In the genomic region with DNA sequence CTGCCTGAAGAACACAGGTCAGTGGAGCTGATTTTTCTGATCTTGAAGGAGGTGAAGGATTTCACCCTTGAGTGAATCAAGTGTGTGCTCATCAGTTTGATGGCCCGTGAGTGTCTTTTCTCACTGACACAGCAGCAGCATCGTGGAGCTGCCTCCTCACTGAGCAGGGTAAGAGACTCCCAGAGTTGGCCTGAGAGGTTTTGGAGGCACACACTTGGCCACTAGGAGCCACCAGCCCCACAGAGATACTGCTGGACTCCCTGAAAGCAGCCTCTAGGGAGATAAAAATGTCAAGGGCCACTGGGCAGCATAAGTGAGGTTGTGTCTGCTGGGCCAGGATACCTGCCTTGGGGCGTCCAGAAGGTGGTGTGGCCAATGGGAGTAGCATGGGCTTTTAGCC, we compare ENCODE assay signal across 31 cellular contexts.
A peak's percentile ranks its signal among the peaks of the same experiment; 100 is the strongest.
DNase-seq lines count a peak whose midpoint lies in the region; ATAC-seq, FAIRE-seq and TF ChIP-seq lines count a peak whose summit lies in the region.
"Had no signal": no experiment of that assay in that cellular context is flagged by ENCODE, and none has a peak within 500 bp of the region (broad histone marks: within the 10 kb centered on the region; RNA-seq: fewer than 3 reads in every experiment).

No MANE protein-coding gene starts in this region.

- no peak overlapping the region for H3K4me3 ChIP-seq in K562
- H3K4me3 ChIP-seq: gastrocnemius medialis, lower lobe of right lung, spleen, transverse colon had no signal

- no peaks in the 10 kb centered on the region for H3K79me2 ChIP-seq in K562 (ENCODE audit: control insufficient read depth, insufficient read depth, low read length)

- intact Hi-C loops in K562 (cut with micrococcal nuclease) = no loop called here

- no peaks in the 10 kb centered on the region for H3K9me3 ChIP-seq in K562 (replicated peaks; ENCODE audit: control insufficient read depth, insufficient read depth, low read depth, low read length)
- H3K9me3 ChIP-seq: gastrocnemius medialis, lower lobe of right lung, neutrophil, spleen, transverse colon had no signal

- H3K4me1 ChIP-seq in K562 (replicated peaks in 1 of 2; ENCODE audit: control insufficient read depth in 2 of 2, insufficient read depth in 2 of 2, low read length in 2 of 2) = no peaks in the 10 kb centered on the region
- H3K4me1 ChIP-seq: gastrocnemius medialis, lower lobe of right lung, spleen, transverse colon had no signal

- no peaks in the 10 kb centered on the region for H3K36me3 ChIP-seq in K562 (ENCODE audit: control insufficient read depth, insufficient read depth, low read length)
- H3K36me3 ChIP-seq: gastrocnemius medialis, lower lobe of right lung, neutrophil, spleen, transverse colon had no signal

- DNase-seq in HT-29 (ENCODE audit: low spot score) (peak; percentile 17), K562 (ENCODE audit: extremely low read depth in 1 of 4, low spot score in 3 of 4) (no peak), myocyte (ENCODE audit: low read depth) (peak; percentile 9), SHP77 (lab: John Stamatoyannopoulos, UW) (no peak)
- no peak for DNase-seq in stimulated activated CD4-positive, alpha-beta T cell treated with anti-CD3 and anti-CD28 coated beads, Interleukin-2, amount 100 ng/mL, for 48 hours
- DNase-seq: activated CD4-positive, alpha-beta memory T cell treated with anti-CD3 and anti-CD28 coated beads, Interleukin-2, amount 10 ng/mL, durations not matched to agents 7 days and 5 days; activated gamma-delta T cell; CD4-positive, CD25-positive, alpha-beta regulatory T cell; DMS 273 treated with DMSO at 0.1 percent for 48 hours; effector CD4-positive, alpha-beta T cell; gastrocnemius medialis; GF-D8; GOT3; hypothalamus; kidney; lower lobe of right lung; NCI-H1930; NCI-H446 treated with DMSO at 0.1 percent for 48 hours; RPMI8226; spleen; stimulated activated CD4-positive, alpha-beta T cell treated with anti-CD3 and anti-CD28 coated beads, Interleukin-4, amount 100 ng/mL, for 24 hours; stimulated activated naive CD8-positive, alpha-beta T cell treated with anti-CD3 and anti-CD28 coated beads, Interleukin-15, amount 100 ng/mL, for 72 hours; T1000; transverse colon had no signal

- H4K20me1 ChIP-seq in K562 (replicated peaks; ENCODE audit: control insufficient read depth, insufficient read depth, low read length) = peaks cover 5% of the 10 kb centered on the region; the same call in 1 of the 2 replicates

- no peak overlapping the region for H2AFZ ChIP-seq in K562 (ENCODE audit: low read depth, low read length)

- no TSS peak for BruUV-seq in K562 (replicated peaks; lab: Mats Ljungman, UMichigan)

- no peaks in the 10 kb centered on the region for H3K9me1 ChIP-seq in K562 (ENCODE audit: control insufficient read depth, insufficient read depth, low read length)

- FAIRE-seq in K562 (lab: Jason Lieb, UNC) = no peak
- FAIRE-seq: GM12891, kidney had no signal

- H3K27ac ChIP-seq in K562 (ENCODE audit: extremely low read depth, low read depth, low read length) = no peak overlapping the region
- H3K27ac ChIP-seq: gastrocnemius medialis, lower lobe of right lung, neutrophil, spleen, transverse colon had no signal

- no peak for TF ChIP-seq RAD21 in K562 (CRISPR knock-in tag; conservative IDR thresholded peaks at IDR 0.05 in 1 of 2, IDR thresholded peaks at IDR 0.05 in 1 of 2)

- no peak overlapping the region for H3K4me2 ChIP-seq in K562 (ENCODE audit: insufficient read depth, low read length)

- ATAC-seq in K562 (peak; percentile 47; the same call in 1 of the 3 replicates), HG02973 (IDR thresholded peaks at IDR 0.05; ENCODE audit: unreplicated experiment) (no peak), HG03520 (IDR thresholded peaks at IDR 0.05; ENCODE audit: unreplicated experiment) (no peak)
- ATAC-seq: activated CD4-positive, CD25-positive, alpha-beta regulatory T cell treated with anti-CD3 and anti-CD28 coated beads, Interleukin-2, amount 50 U/mL, for 24 hours; esophagus mucosa; gastrocnemius medialis; stimulated activated naive CD8-positive, alpha-beta T cell treated with anti-CD3 and anti-CD28 coated beads, Interleukin-15, amount 100 ng/mL, for 72 hours had no signal

- WGBS in K562 (ENCODE audit: insufficient coverage, low coverage, missing lambda C conversion rate) = 0% methylated on average over 2 of the region's 3 CpGs

- CTCF ChIA-PET in K562 (lab: Yijun Ruan, JAX; ENCODE audit: low intra/inter-chr PET ratio) = no interaction called here

- TF ChIP-seq CTCF in GM12872 (IDR thresholded peaks at IDR 0.05; ENCODE audit: insufficient read depth, low read depth, low read length) (peak; percentile 41; the same call in 2 of the 3 replicates), K562 (IDR thresholded peaks at IDR 0.05 in 2 of 3, conservative IDR thresholded peaks at IDR 0.05 in 1 of 3; ENCODE audit: insufficient read depth in 2 of 3, low read depth in 1 of 3, low read length in 3 of 3) (no peak)

- peaks cover 0 to 6% of the 10 kb centered on the region in 2 experiments; a peak in 1 of 5 replicates for H3K27me3 ChIP-seq in K562 (ENCODE audit: control insufficient read depth in 2 of 2, insufficient read depth in 2 of 2, low read length in 2 of 2)
- H3K27me3 ChIP-seq: gastrocnemius medialis, neutrophil, transverse colon had no signal

- TF ChIP-seq EP300 in K562 (IDR thresholded peaks at IDR 0.05; ENCODE audit: low read length) = no peak

- H3K9ac ChIP-seq in K562 (ENCODE audit: insufficient read depth in 1 of 2, low read depth in 2 of 2, low read length in 2 of 2) = no peak overlapping the region

- POLR2A ChIA-PET in K562 (lab: Yijun Ruan, JAX) = no interaction called here

- TF ChIP-seq POLR2A in K562 (conservative IDR thresholded peaks at IDR 0.05) = no peak

- in situ Hi-C loops in K562 (cut with MboI) = no loop called here

TF ChIP-seq in K562, 482 proteins besides CTCF, POLR2A, EP300 and RAD21:
- TF ChIP-seq USF2 (CRISPR knock-in tag; IDR thresholded peaks at IDR 0.05) (no peak), KLF1 (tag; IDR thresholded peaks at IDR 0.05) (no peak), BRD9 (IDR thresholded peaks at IDR 0.05; ENCODE audit: low read depth, partially characterized antibody) (no peak), ZSCAN29 (IDR thresholded peaks at IDR 0.05) (no peak), ZNF764 (CRISPR knock-in tag; IDR thresholded peaks at IDR 0.05; ENCODE audit: low read depth) (no peak), TCF7 (IDR thresholded peaks at IDR 0.05; ENCODE audit: borderline replicate concordance) (no peak), EGR1 (conservative IDR thresholded peaks at IDR 0.05) (no peak), ZNF146 (CRISPR knock-in tag; IDR thresholded peaks at IDR 0.05; ENCODE audit: unreplicated experiment) (no peak), LEF1 (IDR thresholded peaks at IDR 0.05) (no peak)
- TF ChIP-seq, protein P1, sequence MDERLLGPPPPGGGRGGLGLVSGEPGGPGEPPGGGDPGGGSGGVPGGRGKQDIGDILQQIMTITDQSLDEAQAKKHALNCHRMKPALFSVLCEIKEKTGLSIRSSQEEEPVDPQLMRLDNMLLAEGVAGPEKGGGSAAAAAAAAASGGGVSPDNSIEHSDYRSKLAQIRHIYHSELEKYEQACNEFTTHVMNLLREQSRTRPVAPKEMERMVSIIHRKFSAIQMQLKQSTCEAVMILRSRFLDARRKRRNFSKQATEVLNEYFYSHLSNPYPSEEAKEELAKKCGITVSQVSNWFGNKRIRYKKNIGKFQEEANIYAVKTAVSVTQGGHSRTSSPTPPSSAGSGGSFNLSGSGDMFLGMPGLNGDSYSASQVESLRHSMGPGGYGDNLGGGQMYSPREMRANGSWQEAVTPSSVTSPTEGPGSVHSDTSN (CRISPR knock-in tag; IDR thresholded peaks at IDR 0.05; ENCODE audit: low read depth) = no peak
- TF ChIP-seq, protein P1 (tag; conservative IDR thresholded peaks at IDR 0.05; ENCODE audit: low read depth) = no peak
TF ChIP-seq in K562: peak in this region for 0.

Comparison
In these comparisons a context has a peak if more than half of its experiments do, and no peak if none do; other contexts are left out.
1. DNase-seq: peak in HT-29 (single experiment) and myocyte (single experiment); none in K562 (0 of 4), SHP77 (0 of 2) and stimulated activated CD4-positive, alpha-beta T cell treated with anti-CD3 and anti-CD28 coated beads, Interleukin-2, amount 100 ng/mL, for 48 hours (0 of 2).